Comparison of ENCODE assay signal across 17 cellular contexts in the genomic region with DNA sequence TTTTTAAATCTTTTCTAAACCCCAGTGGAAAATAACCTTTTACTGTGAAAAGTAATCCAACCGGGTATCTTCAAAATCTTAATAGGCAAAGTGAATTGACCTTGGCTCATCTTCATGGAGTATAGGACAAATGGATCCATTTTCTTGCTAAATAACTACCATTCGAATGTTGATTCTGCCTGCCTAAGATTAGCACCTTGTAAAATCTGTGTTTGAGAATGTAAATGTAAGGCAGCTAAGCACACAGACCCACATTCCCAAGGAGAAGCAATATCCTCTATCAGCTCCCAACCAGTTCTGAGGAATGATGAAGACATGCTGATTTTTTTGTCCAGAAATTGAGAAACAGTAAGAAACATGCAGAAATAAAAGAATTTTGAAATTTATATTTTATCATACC.
A peak's percentile ranks its signal among the peaks of the same experiment; 100 is the strongest.
DNase-seq lines count a peak whose midpoint lies in the region; ATAC-seq and TF ChIP-seq lines count a peak whose summit lies in the region.
"Had no signal": no experiment of that assay in that cellular context is flagged by ENCODE, and none has a peak within 500 bp of the region (broad histone marks: within the 10 kb centered on the region; RNA-seq: fewer than 3 reads in every experiment).

No MANE protein-coding gene starts in this region.

- DNase-seq in GM23338 (ENCODE audit: low spot score), result peak; percentile 50
- DNase-seq in LNCaP clone FGC (ENCODE audit: low read depth), result peak; percentile 17
- DNase-seq in hepatocyte (ENCODE audit: low spot score), result no peak
- peak; percentile 59 for DNase-seq in iPS-NIHi11 (ENCODE audit: low spot score)
- DNase-seq in NCI-H82 treated with DMSO at 0.1 percent for 48 hours (lab: John Stamatoyannopoulos, UW; ENCODE audit: unreplicated experiment), result no peak
- no peak for DNase-seq in effector CD8-positive, alpha-beta T cell (lab: John Stamatoyannopoulos, UW)
- no peak for DNase-seq in stimulated activated CD4-positive, alpha-beta T cell treated with anti-CD3 and anti-CD28 coated beads, Interleukin-1b, Interleukin-23, amount 100 ng/mL, for 48 hours
- DNase-seq in activated T-cell treated with anti-CD3 and anti-CD28 coated beads, Interleukin-2, amount 50 U/mL, for 24 hours, result no peak
- DNase-seq: 8988T; AML-193; Caco-2; CD8-positive, alpha-beta memory T cell; DMS53; GF-D8; GM23248 had no signal

- H3K27ac ChIP-seq in GM23338 (ENCODE audit: low read depth) (peak overlapping the region; percentile 33), hepatocyte (peak overlapping the region; percentile 3)
- H3K27ac ChIP-seq: BLaER1, GM23248 had no signal

- peak overlapping the region; percentile 42; the same call in 1 of the 3 replicates for H3K4me3 Mint-ChIP-seq in GM23338
- no peak overlapping the region for H3K4me3 Mint-ChIP-seq in activated T-cell treated with anti-CD3 and anti-CD28 coated beads, Interleukin-2, amount 50 U/mL, for 24 hours
- H3K4me3 Mint-ChIP-seq: CD8-positive, alpha-beta memory T cell had no signal

- H3K4me1 ChIP-seq in GM23338 (ENCODE audit: insufficient read depth) (peaks cover 12% of the 10 kb centered on the region), hepatocyte (ENCODE audit: insufficient read depth) (peaks cover 6% of the 10 kb centered on the region)
- H3K4me1 ChIP-seq: BLaER1, Caco-2, HAP-1 had no signal

- H4K20me1 ChIP-seq in GM23338 (replicated peaks; ENCODE audit: insufficient read depth), result no peaks in the 10 kb centered on the region
- H4K20me1 ChIP-seq in hepatocyte (ENCODE audit: insufficient read depth, poor library complexity, severe bottlenecking), result no peaks in the 10 kb centered on the region
- H4K20me1 ChIP-seq: BLaER1 had no signal

- TF ChIP-seq CTCF in GM23338 (conservative IDR thresholded peaks at IDR 0.05; ENCODE audit: low read depth in 2 of 2), result no peak
- TF ChIP-seq CTCF in LNCaP clone FGC (IDR thresholded peaks at IDR 0.05; ENCODE audit: control insufficient read depth, extremely low read depth, insufficient read depth), result no peak
- no peak for TF ChIP-seq CTCF in hepatocyte (IDR thresholded peaks at IDR 0.05; ENCODE audit: poor library complexity)

- H3K4me2 ChIP-seq in GM23338, result peak overlapping the region; percentile 3
- no peak overlapping the region for H3K4me2 ChIP-seq in hepatocyte
- H3K4me2 ChIP-seq: BLaER1 had no signal

- H2AFZ ChIP-seq in GM23338 (no peak overlapping the region), hepatocyte (no peak overlapping the region)
- H2AFZ ChIP-seq: GM23248 had no signal

- H3K9me3 ChIP-seq in hepatocyte (ENCODE audit: low read depth), result no peaks in the 10 kb centered on the region
- H3K9me3 ChIP-seq: Caco-2, HAP-1 had no signal

- H3K27ac Mint-ChIP-seq in GM23338, result no peak overlapping the region; the same call in 1 of the 2 replicates
- no peak overlapping the region for H3K27ac Mint-ChIP-seq in activated T-cell treated with anti-CD3 and anti-CD28 coated beads, Interleukin-2, amount 50 U/mL, for 24 hours
- H3K27ac Mint-ChIP-seq: CD8-positive, alpha-beta memory T cell had no signal

- H3F3A ChIP-seq in GM23338 (replicated peaks; ENCODE audit: low read depth), result no peaks in the 10 kb centered on the region

- peaks cover 21% of the 10 kb centered on the region; the same call in 2 of the 3 replicates for H3K9me3 Mint-ChIP-seq in GM23338
- H3K9me3 Mint-ChIP-seq in activated T-cell treated with anti-CD3 and anti-CD28 coated beads, Interleukin-2, amount 50 U/mL, for 24 hours, result peaks cover 5% of the 10 kb centered on the region

- H3K79me2 ChIP-seq in GM23338 (replicated peaks; ENCODE audit: insufficient read depth), result no peaks in the 10 kb centered on the region
- no peaks in the 10 kb centered on the region for H3K79me2 ChIP-seq in hepatocyte

- H3K27me3 Mint-ChIP-seq in GM23338 (ENCODE audit: insufficient read depth, low read depth, poor library complexity), result no peaks in the 10 kb centered on the region
- peaks cover 5% of the 10 kb centered on the region for H3K27me3 Mint-ChIP-seq in activated T-cell treated with anti-CD3 and anti-CD28 coated beads, Interleukin-2, amount 50 U/mL, for 24 hours

- H3K36me3 ChIP-seq in GM23338 (ENCODE audit: insufficient read depth) (no peaks in the 10 kb centered on the region), hepatocyte (replicated peaks; ENCODE audit: insufficient read depth, low read depth) (no peaks in the 10 kb centered on the region)
- H3K36me3 ChIP-seq: BLaER1, HAP-1 had no signal

- H3K4me1 Mint-ChIP-seq in GM23338, result peaks cover 28% of the 10 kb centered on the region
- no peaks in the 10 kb centered on the region for H3K4me1 Mint-ChIP-seq in activated T-cell treated with anti-CD3 and anti-CD28 coated beads, Interleukin-2, amount 50 U/mL, for 24 hours (ENCODE audit: low read depth)
- H3K4me1 Mint-ChIP-seq: CD8-positive, alpha-beta memory T cell had no signal

- peak; percentile 94 for ATAC-seq in GM23338

- H3K4me3 ChIP-seq in GM23338 (0 out of 2 replicates have a peak overlapping the region, but pooled peaks have one; percentile 8), LNCaP clone FGC (ENCODE audit: low read depth, low read length) (no peak overlapping the region), hepatocyte (no peak overlapping the region)
- H3K4me3 ChIP-seq: BLaER1, GM23248, HAP-1 had no signal

- H3K36me3 Mint-ChIP-seq in GM23338 (ENCODE audit: low read depth), result peaks cover 35% of the 10 kb centered on the region; the same call in 2 of the 3 replicates
- H3K36me3 Mint-ChIP-seq in activated T-cell treated with anti-CD3 and anti-CD28 coated beads, Interleukin-2, amount 50 U/mL, for 24 hours (ENCODE audit: low read depth), result no peaks in the 10 kb centered on the region
- H3K36me3 Mint-ChIP-seq: CD8-positive, alpha-beta memory T cell had no signal

- WGBS in hepatocyte (ENCODE audit: low lambda C conversion rate, missing lambda C conversion rate), result 11% methylated on average over 2 of the region's 2 CpGs

- no peaks in the 10 kb centered on the region for H3K27me3 ChIP-seq in GM23338 (ENCODE audit: insufficient read depth)
- H3K27me3 ChIP-seq in hepatocyte, result no peaks in the 10 kb centered on the region
- H3K27me3 ChIP-seq: BLaER1 had no signal

- H3K9me2 ChIP-seq in GM23338 (ENCODE audit: insufficient read depth) (peaks cover 24% of the 10 kb centered on the region), hepatocyte (replicated peaks; ENCODE audit: insufficient read depth) (no peaks in the 10 kb centered on the region)

TF ChIP-seq in GM23338, 12 proteins besides CTCF, POLR2A, EP300 and RAD21 (continues in another document):
- no peak for TF ChIP-seq EZH2phosphoT487 (IDR thresholded peaks at IDR 0.05; ENCODE audit: unreplicated experiment)
- TF ChIP-seq, protein P1, sequence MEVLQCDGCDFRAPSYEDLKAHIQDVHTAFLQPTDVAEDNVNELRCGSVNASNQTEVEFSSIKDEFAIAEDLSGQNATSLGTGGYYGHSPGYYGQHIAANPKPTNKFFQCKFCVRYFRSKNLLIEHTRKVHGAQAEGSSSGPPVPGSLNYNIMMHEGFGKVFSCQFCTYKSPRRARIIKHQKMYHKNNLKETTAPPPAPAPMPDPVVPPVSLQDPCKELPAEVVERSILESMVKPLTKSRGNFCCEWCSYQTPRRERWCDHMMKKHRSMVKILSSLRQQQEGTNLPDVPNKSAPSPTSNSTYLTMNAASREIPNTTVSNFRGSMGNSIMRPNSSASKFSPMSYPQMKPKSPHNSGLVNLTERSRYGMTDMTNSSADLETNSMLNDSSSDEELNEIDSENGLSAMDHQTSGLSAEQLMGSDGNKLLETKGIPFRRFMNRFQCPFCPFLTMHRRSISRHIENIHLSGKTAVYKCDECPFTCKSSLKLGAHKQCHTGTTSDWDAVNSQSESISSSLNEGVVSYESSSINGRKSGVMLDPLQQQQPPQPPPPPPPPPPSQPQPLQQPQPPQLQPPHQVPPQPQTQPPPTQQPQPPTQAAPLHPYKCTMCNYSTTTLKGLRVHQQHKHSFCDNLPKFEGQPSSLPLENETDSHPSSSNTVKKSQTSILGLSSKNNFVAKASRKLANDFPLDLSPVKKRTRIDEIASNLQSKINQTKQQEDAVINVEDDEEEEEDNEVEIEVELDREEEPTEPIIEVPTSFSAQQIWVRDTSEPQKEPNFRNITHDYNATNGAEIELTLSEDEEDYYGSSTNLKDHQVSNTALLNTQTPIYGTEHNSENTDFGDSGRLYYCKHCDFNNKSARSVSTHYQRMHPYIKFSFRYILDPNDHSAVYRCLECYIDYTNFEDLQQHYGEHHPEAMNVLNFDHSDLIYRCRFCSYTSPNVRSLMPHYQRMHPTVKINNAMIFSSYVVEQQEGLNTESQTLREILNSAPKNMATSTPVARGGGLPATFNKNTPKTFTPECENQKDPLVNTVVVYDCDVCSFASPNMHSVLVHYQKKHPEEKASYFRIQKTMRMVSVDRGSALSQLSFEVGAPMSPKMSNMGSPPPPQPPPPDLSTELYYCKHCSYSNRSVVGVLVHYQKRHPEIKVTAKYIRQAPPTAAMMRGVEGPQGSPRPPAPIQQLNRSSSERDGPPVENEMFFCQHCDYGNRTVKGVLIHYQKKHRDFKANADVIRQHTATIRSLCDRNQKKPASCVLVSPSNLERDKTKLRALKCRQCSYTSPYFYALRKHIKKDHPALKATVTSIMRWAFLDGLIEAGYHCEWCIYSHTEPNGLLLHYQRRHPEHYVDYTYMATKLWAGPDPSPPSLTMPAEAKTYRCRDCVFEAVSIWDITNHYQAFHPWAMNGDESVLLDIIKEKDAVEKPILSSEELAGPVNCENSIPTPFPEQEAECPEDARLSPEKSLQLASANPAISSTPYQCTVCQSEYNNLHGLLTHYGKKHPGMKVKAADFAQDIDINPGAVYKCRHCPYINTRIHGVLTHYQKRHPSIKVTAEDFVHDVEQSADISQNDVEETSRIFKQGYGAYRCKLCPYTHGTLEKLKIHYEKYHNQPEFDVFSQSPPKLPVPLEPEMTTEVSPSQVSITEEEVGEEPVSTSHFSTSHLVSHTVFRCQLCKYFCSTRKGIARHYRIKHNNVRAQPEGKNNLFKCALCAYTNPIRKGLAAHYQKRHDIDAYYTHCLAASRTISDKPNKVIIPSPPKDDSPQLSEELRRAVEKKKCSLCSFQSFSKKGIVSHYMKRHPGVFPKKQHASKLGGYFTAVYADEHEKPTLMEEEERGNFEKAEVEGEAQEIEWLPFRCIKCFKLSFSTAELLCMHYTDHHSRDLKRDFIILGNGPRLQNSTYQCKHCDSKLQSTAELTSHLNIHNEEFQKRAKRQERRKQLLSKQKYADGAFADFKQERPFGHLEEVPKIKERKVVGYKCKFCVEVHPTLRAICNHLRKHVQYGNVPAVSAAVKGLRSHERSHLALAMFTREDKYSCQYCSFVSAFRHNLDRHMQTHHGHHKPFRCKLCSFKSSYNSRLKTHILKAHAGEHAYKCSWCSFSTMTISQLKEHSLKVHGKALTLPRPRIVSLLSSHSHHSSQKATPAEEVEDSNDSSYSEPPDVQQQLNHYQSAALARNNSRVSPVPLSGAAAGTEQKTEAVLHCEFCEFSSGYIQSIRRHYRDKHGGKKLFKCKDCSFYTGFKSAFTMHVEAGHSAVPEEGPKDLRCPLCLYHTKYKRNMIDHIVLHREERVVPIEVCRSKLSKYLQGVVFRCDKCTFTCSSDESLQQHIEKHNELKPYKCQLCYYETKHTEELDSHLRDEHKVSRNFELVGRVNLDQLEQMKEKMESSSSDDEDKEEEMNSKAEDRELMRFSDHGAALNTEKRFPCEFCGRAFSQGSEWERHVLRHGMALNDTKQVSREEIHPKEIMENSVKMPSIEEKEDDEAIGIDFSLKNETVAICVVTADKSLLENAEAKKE (CRISPR knock-in tag; IDR thresholded peaks at IDR 0.05), result peak; percentile 8; the same call in 1 of the 2 replicates

Comparison
In these comparisons a context has a peak if more than half of its experiments do, and no peak if none do; other contexts are left out.
1. DNase-seq: peak in GM23338 (single experiment), LNCaP clone FGC (single experiment) and iPS-NIHi11 (single experiment); none in hepatocyte (single experiment), NCI-H82 treated with DMSO at 0.1 percent for 48 hours (single experiment), effector CD8-positive, alpha-beta T cell (single experiment), stimulated activated CD4-positive, alpha-beta T cell treated with anti-CD3 and anti-CD28 coated beads, Interleukin-1b, Interleukin-23, amount 100 ng/mL, for 48 hours (single experiment) and activated T-cell treated with anti-CD3 and anti-CD28 coated beads, Interleukin-2, amount 50 U/mL, for 24 hours (single experiment).